In the genomic region with DNA sequence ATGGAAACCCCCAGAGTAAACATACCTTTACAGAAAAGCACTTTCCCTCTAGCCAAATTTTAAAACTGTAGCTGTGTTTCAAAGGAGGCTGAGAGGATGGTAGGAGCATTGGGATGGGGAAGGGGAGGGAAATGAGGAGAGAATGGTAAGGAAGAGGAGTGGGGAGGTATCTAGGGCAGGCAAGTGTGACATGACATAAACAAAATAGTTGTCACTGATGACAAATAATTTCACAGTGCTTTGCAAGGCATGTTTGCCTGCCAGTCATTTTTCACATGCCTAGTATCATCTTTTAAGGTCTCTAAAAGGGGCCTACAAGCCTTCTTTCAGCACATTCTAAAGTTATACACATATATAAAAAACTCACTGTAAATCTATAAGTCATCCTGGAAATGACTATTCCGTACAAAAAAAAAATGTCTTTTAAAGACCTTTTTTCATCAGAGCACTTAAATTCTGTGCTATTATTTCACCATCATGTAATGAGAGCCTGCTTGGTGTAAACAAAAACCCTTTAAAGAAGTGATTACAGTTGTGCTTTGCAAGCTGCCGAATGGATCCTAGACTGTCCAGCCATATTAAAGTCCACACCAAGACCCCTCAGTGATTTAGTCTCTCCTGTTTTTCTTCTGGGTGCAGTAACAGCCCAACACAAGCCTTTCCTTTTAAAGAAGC, we compare ENCODE assay signal across 25 cellular contexts.
"Had no signal": no experiment of that assay in that cellular context is flagged by ENCODE, and none has a peak within 500 bp of the region (broad histone marks: within the 10 kb centered on the region; RNA-seq: fewer than 3 reads in every experiment).

No MANE protein-coding gene starts in this region.

- FAIRE-seq: keratinocyte, small intestine had no signal

- H3K27ac Mint-ChIP-seq: mesothelial cell of epicardium; naive B cell; natural killer cell; progenitor cell of endocrine pancreas; stimulated activated effector memory CD8-positive, alpha-beta T cell treated with anti-CD3 and anti-CD28 coated beads, Interleukin-12 subunit alpha, Interleukin-12 subunit beta, amount 100 ng/mL, for 72 hours; stimulated activated naive CD8-positive, alpha-beta T cell treated with anti-CD3 and anti-CD28 coated beads, Interleukin-15, Interleukin-2, amounts not matched to agents 100 ng/mL and 50 ng/mL, for 24 hours had no signal

- H3K9me3 Mint-ChIP-seq: mesothelial cell of epicardium; naive B cell; natural killer cell; stimulated activated effector memory CD8-positive, alpha-beta T cell treated with anti-CD3 and anti-CD28 coated beads, Interleukin-12 subunit alpha, Interleukin-12 subunit beta, amount 100 ng/mL, for 72 hours; stimulated activated naive CD8-positive, alpha-beta T cell treated with anti-CD3 and anti-CD28 coated beads, Interleukin-15, Interleukin-2, amounts not matched to agents 100 ng/mL and 50 ng/mL, for 24 hours had no signal

- H3K36me3 Mint-ChIP-seq: mesothelial cell of epicardium; naive B cell; natural killer cell; stimulated activated effector memory CD8-positive, alpha-beta T cell treated with anti-CD3 and anti-CD28 coated beads, Interleukin-12 subunit alpha, Interleukin-12 subunit beta, amount 100 ng/mL, for 72 hours had no signal

- H3K4me3 Mint-ChIP-seq: mesothelial cell of epicardium; natural killer cell; stimulated activated effector memory CD8-positive, alpha-beta T cell treated with anti-CD3 and anti-CD28 coated beads, Interleukin-12 subunit alpha, Interleukin-12 subunit beta, amount 100 ng/mL, for 72 hours; stimulated activated naive CD8-positive, alpha-beta T cell treated with anti-CD3 and anti-CD28 coated beads, Interleukin-15, Interleukin-2, amounts not matched to agents 100 ng/mL and 50 ng/mL, for 24 hours had no signal

- DNase-seq: kidney glomerular epithelial cell; left cardiac atrium; left lung; lower lobe of right lung; mammary epithelial cell; naive B cell; natural killer cell; ovary; retina; right cardiac atrium; small intestine; spleen; stimulated activated CD4-positive, alpha-beta T cell treated with anti-CD3 and anti-CD28 coated beads, Interleukin-4, amount 100 ng/mL, for 24 hours; stimulated activated naive CD4-positive, alpha-beta T cell; tibial artery; trophoblast cell; upper lobe of right lung had no signal

- H3K27ac ChIP-seq: hepatocyte, left lung, lower lobe of right lung, ovary, spleen, suprapubic skin, thoracic aorta, tibial artery, upper lobe of right lung had no signal

- H3K4me1 Mint-ChIP-seq: natural killer cell; stimulated activated effector memory CD8-positive, alpha-beta T cell treated with anti-CD3 and anti-CD28 coated beads, Interleukin-12 subunit alpha, Interleukin-12 subunit beta, amount 100 ng/mL, for 72 hours had no signal
